11 cellular contexts compared by ENCODE assay signal in the genomic region with DNA sequence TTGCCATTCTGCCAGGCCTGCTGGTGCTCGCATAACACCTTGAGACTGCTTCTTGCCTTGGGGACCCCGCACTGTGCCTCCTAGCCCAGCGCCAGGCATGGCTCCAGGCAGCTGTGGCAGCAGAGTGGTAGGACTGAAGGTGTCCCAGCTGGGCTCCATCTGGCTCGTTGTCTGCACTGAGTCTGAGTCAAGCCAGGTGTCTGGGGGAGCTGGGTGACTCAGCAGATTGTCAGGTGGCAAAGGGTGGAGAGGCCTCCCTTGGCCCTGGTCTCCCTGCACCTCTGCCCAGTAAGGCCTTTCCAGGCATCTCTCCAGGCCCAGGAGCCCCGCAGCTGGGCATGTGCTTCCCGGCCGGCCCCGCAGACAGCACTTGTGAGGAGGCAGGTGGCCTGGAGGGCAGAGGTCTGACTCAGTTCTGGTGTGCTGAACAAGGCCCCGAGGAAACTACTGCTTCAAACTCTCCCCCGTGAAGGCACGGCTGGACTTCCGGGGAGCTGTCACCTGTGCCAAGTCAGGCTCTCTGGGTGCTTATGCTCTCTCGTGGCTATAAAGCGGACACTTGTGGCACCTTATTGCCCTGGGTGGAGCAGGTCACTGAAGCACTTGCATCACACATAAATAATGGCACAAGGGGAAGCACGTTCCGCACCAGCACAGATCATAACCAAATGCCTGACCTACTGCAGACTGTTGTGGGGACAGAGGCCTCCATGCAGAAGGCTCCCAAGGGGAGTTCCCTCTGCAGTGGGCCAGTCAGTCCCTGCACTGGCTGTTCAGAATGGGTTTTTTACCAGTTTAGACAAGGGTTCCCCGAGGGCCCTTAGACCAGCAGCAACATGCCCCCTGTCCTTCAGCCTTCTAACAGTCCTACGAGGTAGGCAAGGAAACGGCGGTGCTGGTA. TPM values are rescaled to one million over a fixed set of nuclear protein-coding genes. Genes with fewer than 3 reads are reported as not detected.
A peak's percentile ranks its signal among the peaks of the same experiment; 100 is the strongest.
DNase-seq lines count a peak whose midpoint lies in the region; ATAC-seq, FAIRE-seq and TF ChIP-seq lines count a peak whose summit lies in the region.
"Had no signal": no experiment of that assay in that cellular context is flagged by ENCODE, and none has a peak within 500 bp of the region (broad histone marks: within the 10 kb centered on the region; RNA-seq: fewer than 3 reads in every experiment).

No MANE protein-coding gene starts in this region.

- ATAC-seq in GM18868 (IDR thresholded peaks at IDR 0.05; ENCODE audit: unreplicated experiment) (peak; percentile 70), K562 (peak; percentile 44; the same call in 2 of the 3 replicates), GM18861 (IDR thresholded peaks at IDR 0.05; ENCODE audit: unreplicated experiment) (no peak), HG03159 (IDR thresholded peaks at IDR 0.05; ENCODE audit: unreplicated experiment) (no peak)

- CTCF ChIA-PET in K562 (lab: Yijun Ruan, JAX; ENCODE audit: low intra/inter-chr PET ratio) = no interaction called here

- no peak for FAIRE-seq in K562 (lab: Jason Lieb, UNC)

- TF ChIP-seq RAD21 in K562 (CRISPR knock-in tag; conservative IDR thresholded peaks at IDR 0.05 in 1 of 2, IDR thresholded peaks at IDR 0.05 in 1 of 2) = no peak

- H3K4me3 ChIP-seq in K562 = no peak overlapping the region

- no peaks in the 10 kb centered on the region for H3K36me3 ChIP-seq in K562 (ENCODE audit: control insufficient read depth, insufficient read depth, low read length)

- peaks cover 18 to 78% of the 10 kb centered on the region in 2 experiments for H3K27me3 ChIP-seq in K562 (ENCODE audit: control insufficient read depth in 2 of 2, insufficient read depth in 2 of 2, low read length in 2 of 2)

- no peaks in the 10 kb centered on the region for H3K9me1 ChIP-seq in K562 (ENCODE audit: control insufficient read depth, insufficient read depth, low read length)

- peak; percentile 18 for DNase-seq in NCI-H2107 (lab: John Stamatoyannopoulos, UW)
- DNase-seq in K562 (ENCODE audit: extremely low read depth in 1 of 4, low spot score in 3 of 4) = no peak
- peak; percentile 87 for DNase-seq in renal cortical epithelial cell (ENCODE audit: low read depth)
- DNase-seq in NCI-H146 (lab: John Stamatoyannopoulos, UW) = no peak
- no peak for DNase-seq in nucleus accumbens (lab: John Stamatoyannopoulos, UW)
- DNase-seq: activated CD4-positive, alpha-beta T cell treated with anti-CD3 and anti-CD28 coated beads, Interleukin-2, amount 10 ng/mL, durations not matched to agents 7 days and 5 days; effector CD8-positive, alpha-beta T cell; KBM-7 had no signal

- H3K9ac ChIP-seq in K562 (ENCODE audit: insufficient read depth in 1 of 2, low read depth in 2 of 2, low read length in 2 of 2) = peak overlapping the region in 1 of 2 experiments; percentile 51; a peak in 1 of 4 replicates

- no peak for TF ChIP-seq EP300 in K562 (IDR thresholded peaks at IDR 0.05; ENCODE audit: low read length)

- in situ Hi-C loops in K562 (cut with MboI) = no loop called here

- H4K20me1 ChIP-seq in K562 (replicated peaks; ENCODE audit: control insufficient read depth, insufficient read depth, low read length) = peaks cover 15% of the 10 kb centered on the region

- no peak overlapping the region for H3K4me2 ChIP-seq in K562 (ENCODE audit: insufficient read depth, low read length)

- no peak overlapping the region for H3K27ac ChIP-seq in K562 (ENCODE audit: extremely low read depth, low read depth, low read length)

- H2AFZ ChIP-seq in K562 (ENCODE audit: low read depth, low read length) = no peak overlapping the region

- no peak for TF ChIP-seq CTCF in K562 (IDR thresholded peaks at IDR 0.05 in 2 of 3, conservative IDR thresholded peaks at IDR 0.05 in 1 of 3; ENCODE audit: insufficient read depth in 2 of 3, low read depth in 1 of 3, low read length in 3 of 3)

- no peak for TF ChIP-seq POLR2A in K562 (conservative IDR thresholded peaks at IDR 0.05)

- intact Hi-C loops in K562 (cut with micrococcal nuclease) = no loop called here

- 14% methylated on average over 20 of the region's 20 CpGs for WGBS in K562 (ENCODE audit: insufficient coverage, low coverage, missing lambda C conversion rate)

- POLR2A ChIA-PET in K562 (lab: Yijun Ruan, JAX) = interaction anchor here (2.9 kb wide), 1 partner anchor 10 kb away, joined by 9 read pairs; no protein-coding TSS in a partner anchor

- H3K9me3 ChIP-seq in K562 (replicated peaks; ENCODE audit: control insufficient read depth, insufficient read depth, low read depth, low read length) = no peaks in the 10 kb centered on the region

- no peaks in the 10 kb centered on the region for H3K79me2 ChIP-seq in K562 (ENCODE audit: control insufficient read depth, insufficient read depth, low read length)

- H3K4me1 ChIP-seq in K562 (replicated peaks in 1 of 2; ENCODE audit: control insufficient read depth in 2 of 2, insufficient read depth in 2 of 2, low read length in 2 of 2) = peaks cover 0 to 8% of the 10 kb centered on the region in 2 experiments; a peak in 1 of 5 replicates

- BruUV-seq in K562 (replicated peaks; lab: Mats Ljungman, UMichigan) = no TSS peak

TF ChIP-seq in K562, 482 proteins besides CTCF, POLR2A, EP300 and RAD21 (continues in another document):
- TF ChIP-seq ZNF316 (IDR thresholded peaks at IDR 0.05) (peak; percentile 46; the same call in 1 of the 2 replicates), ZNF561 (CRISPR knock-in tag; conservative IDR thresholded peaks at IDR 0.05) (no peak), NFE2 (IDR thresholded peaks at IDR 0.05; ENCODE audit: low read depth) (peak; percentile 65), CBFA2T2 (conservative IDR thresholded peaks at IDR 0.05) (peak; percentile 32), MAFG (tag; conservative IDR thresholded peaks at IDR 0.05) (peak; percentile 71), CBFA2T3 (IDR thresholded peaks at IDR 0.05) (peak; percentile 33), NFE2L1 (tag; IDR thresholded peaks at IDR 0.05; ENCODE audit: borderline replicate concordance, low read depth) (0 out of 2 replicates have a peak, but pooled peaks have one; percentile 5), C11orf30 (IDR thresholded peaks at IDR 0.05; ENCODE audit: low read depth) (peak; percentile 67)
- TF ChIP-seq, protein P1, sequence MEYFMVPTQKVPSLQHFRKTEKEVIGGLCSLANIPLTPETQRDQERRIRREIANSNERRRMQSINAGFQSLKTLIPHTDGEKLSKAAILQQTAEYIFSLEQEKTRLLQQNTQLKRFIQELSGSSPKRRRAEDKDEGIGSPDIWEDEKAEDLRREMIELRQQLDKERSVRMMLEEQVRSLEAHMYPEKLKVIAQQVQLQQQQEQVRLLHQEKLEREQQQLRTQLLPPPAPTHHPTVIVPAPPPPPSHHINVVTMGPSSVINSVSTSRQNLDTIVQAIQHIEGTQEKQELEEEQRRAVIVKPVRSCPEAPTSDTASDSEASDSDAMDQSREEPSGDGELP (CRISPR knock-in tag; IDR thresholded peaks at IDR 0.05; ENCODE audit: borderline replicate concordance) = peak; percentile 25; the same call in 1 of the 2 replicates

RNA-seq across cellular contexts. Expression of a gene that starts 27.5 kb away (rescaled TPM):
- not detected in 2 replicates for total RNA-seq in K562 (2011; cell fraction: chromatin; rRNA removed; ENCODE audit: low replicate concordance)
- not detected in 2 replicates for total RNA-seq in K562 (2011; cell fraction: nucleolus; rRNA removed)
- not detected in 2 replicates for total RNA-seq in K562 (2011; cell fraction: nucleoplasm; rRNA removed)
- total RNA-seq in K562 (2014; rRNA removed) = not detected in 2 replicates
- total RNA-seq in K562 (2014; rRNA removed; fragmentation: Illumina TruSeq; extraction: Trizol) = not detected in 2 replicates
- total RNA-seq in K562 (2015; rRNA removed; fragmentation: Illumina TruSeq; extraction: Trizol) = not detected in 2 replicates
- total RNA-seq in K562 (2021) = 0.07 TPM in 1 of 2 replicates, not detected in the other
- not detected in 2 replicates for polyA plus RNA-seq in K562 (2011; rRNA removed)
- polyA plus RNA-seq in K562 (2011; cell fraction: cytosol; rRNA removed) = not detected in 2 replicates
- not detected in 2 replicates for polyA plus RNA-seq in K562 (2011; cell fraction: nucleus; rRNA removed)
- polyA plus RNA-seq in K562 (2012) = not detected in 2 replicates
- not detected in 2 replicates for polyA plus RNA-seq in K562 (2014; fragmentation: Illumina TruSeq; extraction: Trizol)
- not detected for polyA plus RNA-seq in K562 (2014; fragmentation: Nextera tagmentation; extraction: Ambion mirVana)
- not detected in 2 replicates for polyA plus RNA-seq in K562 (2014; rRNA removed)
- not detected in 2 replicates for polyA minus RNA-seq in K562 (2011; rRNA and poly(A)+ RNA removed)
- 0.19 and 0.46 TPM in 2 replicates for polyA minus RNA-seq in K562 (2011; cell fraction: cytosol; rRNA and poly(A)+ RNA removed)
- polyA minus RNA-seq in K562 (2011; cell fraction: nucleus; rRNA and poly(A)+ RNA removed) = under 0.01 TPM in 1 of 2 replicates, not detected in the other
- 9.9 and 17.9 TPM in 2 replicates for total RNA-seq in renal cortical epithelial cell
- total RNA-seq: activated CD4-positive, alpha-beta T cell treated with anti-CD3 and anti-CD28 coated beads, Interleukin-2, amount 10 ng/mL, durations not matched to agents 7 days and 5 days had no signal

Comparison
In these comparisons a context has a peak if more than half of its experiments do, and no peak if none do; other contexts are left out.
1. ATAC-seq: peak in GM18868 (single experiment) and K562 (single experiment); none in GM18861 (single experiment) and HG03159 (single experiment).
2. DNase-seq: peak in NCI-H2107 (single experiment) and renal cortical epithelial cell (single experiment); none in K562 (0 of 4), NCI-H146 (single experiment) and nucleus accumbens (0 of 56).
3. RNA of a gene that starts 27.5 kb away (total RNA-seq): 9.9 to 17.9 TPM in renal cortical epithelial cell; 0.07 TPM in K562; every median in the first group is over 10 times any median in the second.